9 cellular contexts compared by ENCODE assay signal in genomic region chr17:75370288-75370687, GRCh38. TPM values are rescaled to one million over a fixed set of nuclear protein-coding genes. Genes with fewer than 3 reads are reported as not detected.
DNase-seq lines count a peak whose midpoint lies in the region; ATAC-seq and TF ChIP-seq lines count a peak whose summit lies in the region.
"Had no signal": no experiment of that assay in that cellular context is flagged by ENCODE, and none has a peak within 500 bp of the region (broad histone marks: within the 10 kb centered on the region; RNA-seq: fewer than 3 reads in every experiment).

No MANE protein-coding gene starts in this region.

- H3K27me3 Mint-ChIP-seq in activated CD4-positive, alpha-beta memory T cell treated with anti-CD3 and anti-CD28 coated beads, Interleukin-2, amount 10 ng/mL, durations not matched to agents 7 days and 5 days = no peaks in the 10 kb centered on the region

- H3K79me2 ChIP-seq in OCI-LY7 (ENCODE audit: insufficient read depth, low read depth, low read length) = peaks cover 100% of the 10 kb centered on the region

- no peak for ATAC-seq in HG03354 (IDR thresholded peaks at IDR 0.05; ENCODE audit: poor library complexity, severe bottlenecking, unreplicated experiment)

- no peaks in the 10 kb centered on the region for H3K9me2 ChIP-seq in OCI-LY7 (ENCODE audit: insufficient read depth, low read length)

- H2AFZ ChIP-seq in OCI-LY7 (ENCODE audit: low read length) = no peak overlapping the region

- DNase-seq in OCI-LY7 (ENCODE audit: low spot score) = no peak
- peak; percentile 64 for DNase-seq in testis
- no peak for DNase-seq in activated CD4-positive, alpha-beta memory T cell treated with anti-CD3 and anti-CD28 coated beads, Interleukin-2, amount 10 ng/mL, durations not matched to agents 7 days and 5 days
- DNase-seq in NCI-H1417 treated with DMSO at 0.1 percent for 48 hours (lab: John Stamatoyannopoulos, UW) = no peak
- DNase-seq: SHP77; stimulated activated CD8-positive, alpha-beta memory T cell treated with anti-CD3 and anti-CD28 coated beads, Interleukin-4, amount 100 ng/mL, for 48 hours had no signal

- intact Hi-C loops in OCI-LY7 (cut with micrococcal nuclease; ENCODE audit: unreplicated experiment) (no loop called here), testis (cut with DNase I; ENCODE audit: low total_unique reads) (no loop called here)

- H3K9me3 ChIP-seq in OCI-LY7 (ENCODE audit: low read length) = no peaks in the 10 kb centered on the region
- H3K9me3 ChIP-seq in mesodermal cell (ENCODE audit: control insufficient read depth, low read length) = no peaks in the 10 kb centered on the region
- no peaks in the 10 kb centered on the region for H3K9me3 ChIP-seq in testis

- H3K27me3 ChIP-seq in testis = no peaks in the 10 kb centered on the region

- peaks cover 25% of the 10 kb centered on the region for H3K36me3 Mint-ChIP-seq in activated CD4-positive, alpha-beta memory T cell treated with anti-CD3 and anti-CD28 coated beads, Interleukin-2, amount 10 ng/mL, durations not matched to agents 7 days and 5 days (ENCODE audit: low read depth)

- peaks cover 58% of the 10 kb centered on the region for H4K20me1 ChIP-seq in OCI-LY7 (ENCODE audit: insufficient read depth, low read length)

- H3K4me1 ChIP-seq in OCI-LY7 (ENCODE audit: insufficient read depth, low read length, poor library complexity, severe bottlenecking) (peaks cover 87% of the 10 kb centered on the region), mesodermal cell (ENCODE audit: control insufficient read depth, insufficient read depth, low read length, poor library complexity, severe bottlenecking) (no peaks in the 10 kb centered on the region), testis (peaks cover 30% of the 10 kb centered on the region)

- TF ChIP-seq CTCF in OCI-LY7 (conservative IDR thresholded peaks at IDR 0.05; ENCODE audit: low read length) (no peak), testis (IDR thresholded peaks at IDR 0.05) (no peak)

- no peak for TF ChIP-seq POLR2A in testis (IDR thresholded peaks at IDR 0.05)

- no peaks in the 10 kb centered on the region for H3K9me3 Mint-ChIP-seq in activated CD4-positive, alpha-beta memory T cell treated with anti-CD3 and anti-CD28 coated beads, Interleukin-2, amount 10 ng/mL, durations not matched to agents 7 days and 5 days

- BruUV-seq in OCI-LY7 (replicated peaks; lab: Mats Ljungman, UMichigan) = TSS peak; percentile 1

- H3K4me3 ChIP-seq in OCI-LY7 (ENCODE audit: low read depth, low read length, poor library complexity, severe bottlenecking) (no peak overlapping the region), mesodermal cell (ENCODE audit: extremely low read depth, insufficient read depth, low read length, poor library complexity, severe bottlenecking) (no peak overlapping the region), testis (no peak overlapping the region)

- H3K27ac ChIP-seq in OCI-LY7 (ENCODE audit: low read depth, low read length, poor library complexity, severe bottlenecking) = peak overlapping the region; percentile 2
- peak overlapping the region; percentile 88 for H3K27ac ChIP-seq in cingulate gyrus (ENCODE audit: low read depth, low read length)
- peak overlapping the region; percentile 23 for H3K27ac ChIP-seq in mesodermal cell (ENCODE audit: low read depth, low read length, severe bottlenecking)
- H3K27ac ChIP-seq in testis = peak overlapping the region in 1 of 2 donors; percentile 6

- peaks cover 65% of the 10 kb centered on the region for H3K4me1 Mint-ChIP-seq in activated CD4-positive, alpha-beta memory T cell treated with anti-CD3 and anti-CD28 coated beads, Interleukin-2, amount 10 ng/mL, durations not matched to agents 7 days and 5 days

- CTCF ChIA-PET in OCI-LY7 (lab: Charles Lee; ENCODE audit: unreplicated experiment) = interaction anchor here (1.3 kb wide), 1 partner anchor 26 kb away, joined by 3 read pairs; no protein-coding TSS in a partner anchor
- CTCF ChIA-PET in activated CD4-positive, alpha-beta memory T cell treated with anti-CD3 and anti-CD28 coated beads, Interleukin-2, amount 10 ng/mL, durations not matched to agents 7 days and 5 days (lab: Charles Lee) = interaction anchor here (0.6 to 1.4 kb wide), 3 partner anchors 10 to 238 kb away, joined by 3 to 4 read pairs (median 3); no protein-coding TSS in a partner anchor

- POLR2A ChIA-PET in OCI-LY7 (lab: Charles Lee) = interaction anchor here (0.9 to 3.7 kb wide), 7 partner anchors 10 to 73 kb away, joined by 3 to 20 read pairs (median 5); no protein-coding TSS in a partner anchor
- POLR2A ChIA-PET in activated CD4-positive, alpha-beta memory T cell treated with anti-CD3 and anti-CD28 coated beads, Interleukin-2, amount 10 ng/mL, durations not matched to agents 7 days and 5 days (lab: Charles Lee) = interaction anchor here (0.7 kb wide), 1 partner anchor 32 kb away, joined by 3 read pairs; no protein-coding TSS in a partner anchor

- H3K36me3 ChIP-seq in OCI-LY7 (ENCODE audit: insufficient read depth, low read length) = peaks cover 72% of the 10 kb centered on the region
- H3K36me3 ChIP-seq in mesodermal cell (ENCODE audit: control insufficient read depth, insufficient read depth, low read length) = peaks cover 10% of the 10 kb centered on the region
- no peaks in the 10 kb centered on the region for H3K36me3 ChIP-seq in testis (ENCODE audit: low read depth, missing control alignments)

- no peak overlapping the region for H3K27ac Mint-ChIP-seq in activated CD4-positive, alpha-beta memory T cell treated with anti-CD3 and anti-CD28 coated beads, Interleukin-2, amount 10 ng/mL, durations not matched to agents 7 days and 5 days

- no peak overlapping the region for H3K4me3 Mint-ChIP-seq in activated CD4-positive, alpha-beta memory T cell treated with anti-CD3 and anti-CD28 coated beads, Interleukin-2, amount 10 ng/mL, durations not matched to agents 7 days and 5 days

- H3K4me2 ChIP-seq in OCI-LY7 (ENCODE audit: low read length) = peak overlapping the region; percentile 71; the same call in 1 of the 2 replicates

- WGBS in mesodermal cell (ENCODE audit: insufficient coverage in 2 of 2), 2 experiments = 74 to 87% methylated on average over 5 of the region's 6 CpGs
- WGBS in testis, 2 donors = 33 to 62% methylated on average over 6 of the region's 6 CpGs

RNA-seq across cellular contexts. Expression of gene GRB2, which starts 35.2 kb away (rescaled TPM):
- total RNA-seq in OCI-LY7 (2014; rRNA removed; shearing (Covaris generic)) = 240 and 244 TPM in 2 replicates
- total RNA-seq in OCI-LY7 (2022) (294 and 308 TPM in 2 replicates), testis (10 to 100 TPM; 61.8 to 78.9 TPM)
- polyA plus RNA-seq in mesodermal cell (2013, experiment 1 of 2) = 61.3 TPM
- 59.9 TPM for polyA plus RNA-seq in mesodermal cell (2013, experiment 2 of 2)
- polyA plus RNA-seq in testis (ENCODE audit: insufficient read depth, low read depth, low replicate concordance) = 54.6 TPM
- 100 to 1,000 TPM; 130 to 132 TPM for total RNA-seq in activated CD4-positive, alpha-beta memory T cell treated with anti-CD3 and anti-CD28 coated beads, Interleukin-2, amount 10 ng/mL, durations not matched to agents 7 days and 5 days
